Comparison of ENCODE assay signal across 11 cellular contexts in genomic region chr22:40055143-40055926, GRCh38.
DNase-seq lines count a peak whose midpoint lies in the region; ATAC-seq and TF ChIP-seq lines count a peak whose summit lies in the region.
"Had no signal": no experiment of that assay in that cellular context is flagged by ENCODE, and none has a peak within 500 bp of the region (broad histone marks: within the 10 kb centered on the region; RNA-seq: fewer than 3 reads in every experiment).

No MANE protein-coding gene starts in this region.

- H3K9me3 ChIP-seq in SK-N-SH (no peaks in the 10 kb centered on the region), neutrophil (no peaks in the 10 kb centered on the region)
- H3K9me3 ChIP-seq: A549 had no signal

- H3K4me1 ChIP-seq in SK-N-SH (ENCODE audit: control insufficient read depth in 1 of 2, insufficient read depth in 2 of 2, low read depth in 1 of 2, low read length in 1 of 2), result peaks cover 0 to 2% of the 10 kb centered on the region in 2 experiments; a peak in 1 of 4 replicates
- peaks cover 44 to 50% of the 10 kb centered on the region in 2 experiments for H3K4me1 ChIP-seq in neutrophil (ENCODE audit: control insufficient read depth in 1 of 2, insufficient read depth in 1 of 2, low read depth in 1 of 2, low read length in 1 of 2)
- H3K4me1 ChIP-seq: A549 had no signal

- H3K27ac ChIP-seq in SK-N-SH (ENCODE audit: low read depth in 2 of 2, low read length in 1 of 2) (no peak overlapping the region), VCaP (peak overlapping the region; percentile 10; the same call in 1 of the 2 replicates), neutrophil (peak overlapping the region; percentile 60)
- H3K27ac ChIP-seq: A549, HL-60 had no signal

- DNase-seq in SK-N-SH (no peak), kidney glomerular epithelial cell (lab: John Stamatoyannopoulos, UW) (no peak), cerebellar cortex (ENCODE audit: low spot score) (no peak), glomerular visceral epithelial cell (ENCODE audit: extremely low spot score) (no peak)
- DNase-seq: right cardiac atrium had no signal

- no peak for TF ChIP-seq EP300 in SK-N-SH (IDR thresholded peaks at IDR 0.05; ENCODE audit: borderline replicate concordance in 1 of 2, low read depth in 1 of 2, low read length in 1 of 2)

- CTCF ChIA-PET in SK-N-SH (lab: Yijun Ruan, JAX), result no interaction called here

- H3K4me2 ChIP-seq in SK-N-SH, result no peak overlapping the region
- H3K4me2 ChIP-seq: A549 had no signal

- H3K36me3 ChIP-seq in SK-N-SH (replicated peaks in 1 of 2; ENCODE audit: control insufficient read depth in 1 of 2, insufficient read depth in 2 of 2, low read length in 1 of 2) (no peaks in the 10 kb centered on the region), neutrophil (no peaks in the 10 kb centered on the region)

- peak; percentile 35; the same call in 2 of the 3 replicates for ATAC-seq in SK-N-SH treated with all-trans-retinoic acid at 6 μM for 48 hours
- peak; percentile 91 for ATAC-seq in HG02852 (IDR thresholded peaks at IDR 0.05; ENCODE audit: unreplicated experiment)
- ATAC-seq: A549, right cardiac atrium had no signal

- TF ChIP-seq CTCF in SK-N-SH (IDR thresholded peaks at IDR 0.05) (no peak), VCaP (conservative IDR thresholded peaks at IDR 0.05) (no peak), neutrophil (IDR thresholded peaks at IDR 0.05) (no peak)

- no peak for TF ChIP-seq RAD21 in SK-N-SH (IDR thresholded peaks at IDR 0.05; ENCODE audit: low read length)

- POLR2A ChIA-PET in SK-N-SH (lab: Yijun Ruan, JAX), result no interaction called here

- H3K9me2 ChIP-seq in SK-N-SH, result no peaks in the 10 kb centered on the region

- no peak overlapping the region for H3K9ac ChIP-seq in SK-N-SH

- no peaks in the 10 kb centered on the region for H4K20me1 ChIP-seq in SK-N-SH (ENCODE audit: insufficient read depth)

- H3K27me3 ChIP-seq in SK-N-SH (ENCODE audit: insufficient read depth), result no peaks in the 10 kb centered on the region
- no peaks in the 10 kb centered on the region for H3K27me3 ChIP-seq in neutrophil

- no peak overlapping the region for H3K4me3 ChIP-seq in SK-N-SH (ENCODE audit: low read depth in 2 of 2, low read length in 1 of 2)
- H3K4me3 ChIP-seq in neutrophil (ENCODE audit: low read depth in 1 of 2, low read length in 1 of 2), result no peak overlapping the region
- H3K4me3 ChIP-seq: A549 had no signal

- H3F3A ChIP-seq in SK-N-SH (replicated peaks; ENCODE audit: insufficient read depth), result no peaks in the 10 kb centered on the region

- no peaks in the 10 kb centered on the region for H3K79me2 ChIP-seq in SK-N-SH (ENCODE audit: insufficient read depth)

- H2AFZ ChIP-seq in SK-N-SH (ENCODE audit: low read depth), result no peak overlapping the region

- WGBS in SK-N-SH (ENCODE audit: low lambda C conversion rate), result 80% methylated on average over 8 of the region's 8 CpGs

TF ChIP-seq in SK-N-SH treated with all-trans-retinoic acid at 6 μM for 48 hours, 23 proteins besides CTCF, POLR2A, EP300 and RAD21 (continues in another document):
- no peak for TF ChIP-seq ARNTL (CRISPR knock-in tag; IDR thresholded peaks at IDR 0.05; ENCODE audit: borderline replicate concordance, low read depth)
- TF ChIP-seq ZNF8 (CRISPR knock-in tag; IDR thresholded peaks at IDR 0.05), result no peak
- no peak for TF ChIP-seq ZNF70 (CRISPR knock-in tag; IDR thresholded peaks at IDR 0.05)
- no peak for TF ChIP-seq SNAI2 (CRISPR knock-in tag; IDR thresholded peaks at IDR 0.05)
- TF ChIP-seq, protein P1, sequence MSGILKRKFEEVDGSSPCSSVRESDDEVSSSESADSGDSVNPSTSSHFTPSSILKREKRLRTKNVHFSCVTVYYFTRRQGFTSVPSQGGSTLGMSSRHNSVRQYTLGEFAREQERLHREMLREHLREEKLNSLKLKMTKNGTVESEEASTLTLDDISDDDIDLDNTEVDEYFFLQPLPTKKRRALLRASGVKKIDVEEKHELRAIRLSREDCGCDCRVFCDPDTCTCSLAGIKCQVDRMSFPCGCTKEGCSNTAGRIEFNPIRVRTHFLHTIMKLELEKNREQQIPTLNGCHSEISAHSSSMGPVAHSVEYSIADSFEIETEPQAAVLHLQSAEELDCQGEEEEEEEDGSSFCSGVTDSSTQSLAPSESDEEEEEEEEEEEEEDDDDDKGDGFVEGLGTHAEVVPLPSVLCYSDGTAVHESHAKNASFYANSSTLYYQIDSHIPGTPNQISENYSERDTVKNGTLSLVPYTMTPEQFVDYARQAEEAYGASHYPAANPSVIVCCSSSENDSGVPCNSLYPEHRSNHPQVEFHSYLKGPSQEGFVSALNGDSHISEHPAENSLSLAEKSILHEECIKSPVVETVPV (CRISPR knock-in tag; IDR thresholded peaks at IDR 0.05), result no peak
- TF ChIP-seq, protein P2, sequence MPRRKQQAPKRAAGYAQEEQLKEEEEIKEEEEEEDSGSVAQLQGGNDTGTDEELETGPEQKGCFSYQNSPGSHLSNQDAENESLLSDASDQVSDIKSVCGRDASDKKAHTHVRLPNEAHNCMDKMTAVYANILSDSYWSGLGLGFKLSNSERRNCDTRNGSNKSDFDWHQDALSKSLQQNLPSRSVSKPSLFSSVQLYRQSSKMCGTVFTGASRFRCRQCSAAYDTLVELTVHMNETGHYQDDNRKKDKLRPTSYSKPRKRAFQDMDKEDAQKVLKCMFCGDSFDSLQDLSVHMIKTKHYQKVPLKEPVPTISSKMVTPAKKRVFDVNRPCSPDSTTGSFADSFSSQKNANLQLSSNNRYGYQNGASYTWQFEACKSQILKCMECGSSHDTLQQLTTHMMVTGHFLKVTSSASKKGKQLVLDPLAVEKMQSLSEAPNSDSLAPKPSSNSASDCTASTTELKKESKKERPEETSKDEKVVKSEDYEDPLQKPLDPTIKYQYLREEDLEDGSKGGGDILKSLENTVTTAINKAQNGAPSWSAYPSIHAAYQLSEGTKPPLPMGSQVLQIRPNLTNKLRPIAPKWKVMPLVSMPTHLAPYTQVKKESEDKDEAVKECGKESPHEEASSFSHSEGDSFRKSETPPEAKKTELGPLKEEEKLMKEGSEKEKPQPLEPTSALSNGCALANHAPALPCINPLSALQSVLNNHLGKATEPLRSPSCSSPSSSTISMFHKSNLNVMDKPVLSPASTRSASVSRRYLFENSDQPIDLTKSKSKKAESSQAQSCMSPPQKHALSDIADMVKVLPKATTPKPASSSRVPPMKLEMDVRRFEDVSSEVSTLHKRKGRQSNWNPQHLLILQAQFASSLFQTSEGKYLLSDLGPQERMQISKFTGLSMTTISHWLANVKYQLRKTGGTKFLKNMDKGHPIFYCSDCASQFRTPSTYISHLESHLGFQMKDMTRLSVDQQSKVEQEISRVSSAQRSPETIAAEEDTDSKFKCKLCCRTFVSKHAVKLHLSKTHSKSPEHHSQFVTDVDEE (CRISPR knock-in tag; IDR thresholded peaks at IDR 0.05), result no peak
- TF ChIP-seq PPARA (CRISPR knock-in tag; IDR thresholded peaks at IDR 0.05; ENCODE audit: borderline replicate concordance), result no peak
- TF ChIP-seq OSR1 (CRISPR knock-in tag; IDR thresholded peaks at IDR 0.05), result no peak
- no peak for TF ChIP-seq TCF4 (CRISPR knock-in tag; IDR thresholded peaks at IDR 0.05; ENCODE audit: borderline replicate concordance)

TF ChIP-seq in SK-N-SH, 30 proteins besides CTCF, POLR2A, EP300 and RAD21 (continues in another document):
- no peak for TF ChIP-seq RCOR1 (IDR thresholded peaks at IDR 0.05; ENCODE audit: low read length)
- TF ChIP-seq JUND (IDR thresholded peaks at IDR 0.05), result no peak
- no peak for TF ChIP-seq RFX5 (IDR thresholded peaks at IDR 0.05; ENCODE audit: low read length)
- no peak for TF ChIP-seq NFIC (IDR thresholded peaks at IDR 0.05; ENCODE audit: borderline replicate concordance)
- TF ChIP-seq FOXM1 (IDR thresholded peaks at IDR 0.05; ENCODE audit: low read depth), result no peak
- TF ChIP-seq MXI1 (IDR thresholded peaks at IDR 0.05; ENCODE audit: low read depth, low read length), result no peak
- no peak for TF ChIP-seq IRF3 (IDR thresholded peaks at IDR 0.05; ENCODE audit: low read depth, low read length)
- no peak for TF ChIP-seq EZH2phosphoT487 (IDR thresholded peaks at IDR 0.05; ENCODE audit: borderline replicate concordance, low read depth)
- TF ChIP-seq, protein P3, sequence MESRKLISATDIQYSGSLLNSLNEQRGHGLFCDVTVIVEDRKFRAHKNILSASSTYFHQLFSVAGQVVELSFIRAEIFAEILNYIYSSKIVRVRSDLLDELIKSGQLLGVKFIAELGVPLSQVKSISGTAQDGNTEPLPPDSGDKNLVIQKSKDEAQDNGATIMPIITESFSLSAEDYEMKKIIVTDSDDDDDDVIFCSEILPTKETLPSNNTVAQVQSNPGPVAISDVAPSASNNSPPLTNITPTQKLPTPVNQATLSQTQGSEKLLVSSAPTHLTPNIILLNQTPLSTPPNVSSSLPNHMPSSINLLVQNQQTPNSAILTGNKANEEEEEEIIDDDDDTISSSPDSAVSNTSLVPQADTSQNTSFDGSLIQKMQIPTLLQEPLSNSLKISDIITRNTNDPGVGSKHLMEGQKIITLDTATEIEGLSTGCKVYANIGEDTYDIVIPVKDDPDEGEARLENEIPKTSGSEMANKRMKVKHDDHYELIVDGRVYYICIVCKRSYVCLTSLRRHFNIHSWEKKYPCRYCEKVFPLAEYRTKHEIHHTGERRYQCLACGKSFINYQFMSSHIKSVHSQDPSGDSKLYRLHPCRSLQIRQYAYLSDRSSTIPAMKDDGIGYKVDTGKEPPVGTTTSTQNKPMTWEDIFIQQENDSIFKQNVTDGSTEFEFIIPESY (IDR thresholded peaks at IDR 0.05; ENCODE audit: borderline replicate concordance, low read depth), result no peak
- no peak for TF ChIP-seq CHD2 (IDR thresholded peaks at IDR 0.05; ENCODE audit: low read length, partially characterized antibody)
- no peak for TF ChIP-seq ELF1 (IDR thresholded peaks at IDR 0.05)
- no peak for TF ChIP-seq TAF1 (IDR thresholded peaks at IDR 0.05; ENCODE audit: borderline replicate concordance, low read depth, low read length)
- no peak for TF ChIP-seq NRF1 (IDR thresholded peaks at IDR 0.05; ENCODE audit: low read depth, low read length)
- no peak for TF ChIP-seq YY1 (IDR thresholded peaks at IDR 0.05; ENCODE audit: low read depth)
- no peak for TF ChIP-seq TEAD4 (IDR thresholded peaks at IDR 0.05; ENCODE audit: borderline replicate concordance, insufficient read depth)
- no peak for TF ChIP-seq FOSL2 (IDR thresholded peaks at IDR 0.05; ENCODE audit: borderline replicate concordance, low read depth)
- TF ChIP-seq GATA2 (CRISPR knock-in tag; IDR thresholded peaks at IDR 0.05), result no peak

Comparison
In these comparisons a context has a peak if more than half of its experiments do, and no peak if none do; other contexts are left out.
1. H3K27ac ChIP-seq: peak in VCaP (single experiment) and neutrophil (single experiment); none in SK-N-SH (0 of 2).